Comparison of ENCODE assay signal across 8 cellular contexts in genomic region chr1:192544983-192545393, GRCh38. TPM values are rescaled to one million over a fixed set of nuclear protein-coding genes. Genes with fewer than 3 reads are reported as not detected.
DNase-seq lines count a peak whose midpoint lies in the region; ATAC-seq and TF ChIP-seq lines count a peak whose summit lies in the region.

No MANE protein-coding gene starts in this region.

- H3K27ac Mint-ChIP-seq in CD4-positive, CD25-positive, alpha-beta regulatory T cell, result peak overlapping the region; percentile 38 to 60 (median 48)
- no peak overlapping the region for H3K27ac Mint-ChIP-seq in activated naive CD8-positive, alpha-beta T cell treated with anti-CD3 and anti-CD28 coated beads, Interleukin-2, amount 10 ng/mL, durations not matched to agents 7 days and 5 days

- H3K27me3 Mint-ChIP-seq in CD4-positive, CD25-positive, alpha-beta regulatory T cell, result no peaks in the 10 kb centered on the region
- H3K27me3 Mint-ChIP-seq in activated naive CD8-positive, alpha-beta T cell treated with anti-CD3 and anti-CD28 coated beads, Interleukin-2, amount 10 ng/mL, durations not matched to agents 7 days and 5 days, result no peaks in the 10 kb centered on the region

- no peaks in the 10 kb centered on the region for H3K9me3 ChIP-seq in CD4-positive, CD25-positive, alpha-beta regulatory T cell (ENCODE audit: control insufficient read depth in 2 of 2, low read length in 2 of 2)
- no peaks in the 10 kb centered on the region for H3K9me3 ChIP-seq in neutrophil
- no peaks in the 10 kb centered on the region for H3K9me3 ChIP-seq in heart right ventricle

- no peaks in the 10 kb centered on the region for H3K27me3 ChIP-seq in CD4-positive, CD25-positive, alpha-beta regulatory T cell (ENCODE audit: control insufficient read depth, insufficient read depth, low read length)
- H3K27me3 ChIP-seq in neutrophil (no peaks in the 10 kb centered on the region), heart right ventricle (no peaks in the 10 kb centered on the region)

- H3K4me3 Mint-ChIP-seq in CD4-positive, CD25-positive, alpha-beta regulatory T cell, result peak overlapping the region; percentile 41 to 75 (median 56)
- H3K4me3 Mint-ChIP-seq in activated naive CD8-positive, alpha-beta T cell treated with anti-CD3 and anti-CD28 coated beads, Interleukin-2, amount 10 ng/mL, durations not matched to agents 7 days and 5 days, result no peak overlapping the region

- H3K4me1 ChIP-seq in CD4-positive, CD25-positive, alpha-beta regulatory T cell (ENCODE audit: control insufficient read depth, insufficient read depth, low read length, poor library complexity, severe bottlenecking), result peaks cover 55% of the 10 kb centered on the region
- H3K4me1 ChIP-seq in neutrophil (ENCODE audit: control insufficient read depth in 1 of 2, insufficient read depth in 1 of 2, low read depth in 1 of 2, low read length in 1 of 2) (peaks cover 6 to 21% of the 10 kb centered on the region in 2 experiments), heart right ventricle (peaks cover 0 to 29% (median 3%) of the 10 kb centered on the region in 9 donors)

- POLR2A ChIA-PET in activated naive CD8-positive, alpha-beta T cell treated with anti-CD3 and anti-CD28 coated beads, Interleukin-2, amount 10 ng/mL, durations not matched to agents 7 days and 5 days (lab: Charles Lee), result interaction anchor here (0.6 to 1.2 kb wide), 3 partner anchors 68 to 571 kb away, joined by 3 to 7 read pairs (median 5); partner anchors contain the start of genes RO60 and UCHL5

- H3K27ac ChIP-seq in CD4-positive, CD25-positive, alpha-beta regulatory T cell (ENCODE audit: insufficient read depth, low read length, poor library complexity, severe bottlenecking), result peak overlapping the region; percentile 52
- H3K27ac ChIP-seq in neutrophil (peak overlapping the region; percentile 73), heart right ventricle (peak overlapping the region in 1 of 10 donors; percentile 60)

- peak overlapping the region; percentile 71 for H3K4me3 ChIP-seq in CD4-positive, CD25-positive, alpha-beta regulatory T cell (ENCODE audit: low read depth, low read length)
- H3K4me3 ChIP-seq in neutrophil (ENCODE audit: low read depth in 1 of 2, low read length in 1 of 2) (no peak overlapping the region), heart right ventricle (no peak overlapping the region)

- ATAC-seq in CD4-positive, CD25-positive, alpha-beta regulatory T cell (ENCODE audit: low read depth in 2 of 2), result peak in 1 of 2 donors; percentile 35
- ATAC-seq in GM19455 (IDR thresholded peaks at IDR 0.05; ENCODE audit: unreplicated experiment) (peak; percentile 55), HG03439 (IDR thresholded peaks at IDR 0.05; ENCODE audit: unreplicated experiment) (peak; percentile 72), heart right ventricle (no peak)
- peak; percentile 55 for ATAC-seq in activated naive CD8-positive, alpha-beta T cell treated with anti-CD3 and anti-CD28 coated beads, Interleukin-2, amount 10 ng/mL, durations not matched to agents 7 days and 5 days (ENCODE audit: low read depth)

- intact Hi-C loops in heart right ventricle (cut with DNase I), result no loop called here

- H3K36me3 ChIP-seq in CD4-positive, CD25-positive, alpha-beta regulatory T cell (ENCODE audit: control insufficient read depth, insufficient read depth, low read length), result no peaks in the 10 kb centered on the region
- H3K36me3 ChIP-seq in neutrophil (no peaks in the 10 kb centered on the region), heart right ventricle (no peaks in the 10 kb centered on the region)

- DNase-seq in CD4-positive, CD25-positive, alpha-beta regulatory T cell, result peak in 1 of 3 donors; percentile 48
- DNase-seq in activated naive CD8-positive, alpha-beta T cell treated with anti-CD3 and anti-CD28 coated beads, Interleukin-2, amount 10 ng/mL, durations not matched to agents 7 days and 5 days, result no peak
- DNase-seq in heart right ventricle (no peak), mucosa of gallbladder (ENCODE audit: low spot score) (no peak), DMS114 treated with DMSO at 0.1 percent for 48 hours (lab: John Stamatoyannopoulos, UW; ENCODE audit: unreplicated experiment) (no peak)

- WGBS in heart right ventricle, 2 donors, result 49 to 61% methylated on average over 5 of the region's 5 CpGs

- TF ChIP-seq CTCF in neutrophil (IDR thresholded peaks at IDR 0.05) (no peak), heart right ventricle (IDR thresholded peaks at IDR 0.05) (no peak)

- H3K9me3 Mint-ChIP-seq in CD4-positive, CD25-positive, alpha-beta regulatory T cell, result no peaks in the 10 kb centered on the region
- no peaks in the 10 kb centered on the region for H3K9me3 Mint-ChIP-seq in activated naive CD8-positive, alpha-beta T cell treated with anti-CD3 and anti-CD28 coated beads, Interleukin-2, amount 10 ng/mL, durations not matched to agents 7 days and 5 days

- peaks cover 51 to 75% (median 61%) of the 10 kb centered on the region in 4 donors for H3K4me1 Mint-ChIP-seq in CD4-positive, CD25-positive, alpha-beta regulatory T cell
- peaks cover 13% of the 10 kb centered on the region for H3K4me1 Mint-ChIP-seq in activated naive CD8-positive, alpha-beta T cell treated with anti-CD3 and anti-CD28 coated beads, Interleukin-2, amount 10 ng/mL, durations not matched to agents 7 days and 5 days

- no peaks in the 10 kb centered on the region for H3K36me3 Mint-ChIP-seq in CD4-positive, CD25-positive, alpha-beta regulatory T cell
- no peaks in the 10 kb centered on the region for H3K36me3 Mint-ChIP-seq in activated naive CD8-positive, alpha-beta T cell treated with anti-CD3 and anti-CD28 coated beads, Interleukin-2, amount 10 ng/mL, durations not matched to agents 7 days and 5 days

RNA-seq across cellular contexts. Expression of gene RGS1, which starts 30.6 kb away (rescaled TPM):
- total RNA-seq in CD4-positive, CD25-positive, alpha-beta regulatory T cell, result 2,600 TPM
- polyA plus RNA-seq in CD4-positive, CD25-positive, alpha-beta regulatory T cell, result 100 to 1,000 TPM; 118 to 294 (median 158) TPM
- 10 to 100 TPM; 10.1 to 15.3 TPM for total RNA-seq in activated naive CD8-positive, alpha-beta T cell treated with anti-CD3 and anti-CD28 coated beads, Interleukin-2, amount 10 ng/mL, durations not matched to agents 7 days and 5 days
- total RNA-seq in heart right ventricle, result 1 to 10 TPM in 4 of 10 donors, under 1 TPM in 6; 0.30 to 7.2 (median 0.84) TPM
- polyA plus RNA-seq in heart right ventricle, result 1 to 10 TPM in 1 of 2 donors, under 1 TPM in 1; 0.95 to 5.8 TPM
- total RNA-seq in mucosa of gallbladder, result 147 TPM

Comparison
In these comparisons a context has a peak if more than half of its experiments do, and no peak if none do; other contexts are left out.
1. ATAC-seq: peak in GM19455 (single experiment), HG03439 (single experiment) and activated naive CD8-positive, alpha-beta T cell treated with anti-CD3 and anti-CD28 coated beads, Interleukin-2, amount 10 ng/mL, durations not matched to agents 7 days and 5 days (single experiment); none in heart right ventricle (0 of 8).
2. RNA of gene RGS1, which starts 30.6 kb away (total RNA-seq): 2,600 TPM in CD4-positive, CD25-positive, alpha-beta regulatory T cell (single experiment); 147 TPM in mucosa of gallbladder (single experiment), 10.1 to 15.3 TPM in activated naive CD8-positive, alpha-beta T cell treated with anti-CD3 and anti-CD28 coated beads, Interleukin-2, amount 10 ng/mL, durations not matched to agents 7 days and 5 days and 0.30 to 7.2 TPM in heart right ventricle; every median in the first group is over 10 times any median in the second.